Comparison of ENCODE assay signal across 18 cellular contexts in the genomic region with DNA sequence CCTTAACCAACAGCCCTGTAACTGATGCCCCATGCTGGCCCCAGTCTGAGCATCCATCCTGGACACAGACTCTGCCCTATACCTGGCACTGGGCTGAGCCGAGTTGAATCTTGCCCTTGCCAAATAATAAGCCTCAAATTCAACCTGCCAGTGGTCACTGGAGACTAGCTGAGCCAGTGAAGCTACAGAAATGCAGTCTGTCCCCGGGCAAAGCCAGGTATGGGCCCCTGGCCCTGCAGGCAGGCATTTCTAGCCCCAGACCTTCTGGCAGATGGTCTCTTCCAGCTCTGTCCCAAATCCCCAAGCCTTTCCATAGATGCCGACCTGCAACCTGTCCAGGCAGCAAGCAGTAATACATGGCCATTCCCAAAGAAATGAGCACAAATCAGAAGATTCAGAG.
"Had no signal": no experiment of that assay in that cellular context is flagged by ENCODE, and none has a peak within 500 bp of the region (broad histone marks: within the 10 kb centered on the region; RNA-seq: fewer than 3 reads in every experiment).

No MANE protein-coding gene starts in this region.

- H3K36me3 ChIP-seq: SJCRH30 had no signal

- H3K9me3 Mint-ChIP-seq: IgD-negative memory B cell had no signal

- H3K4me3 Mint-ChIP-seq: IgD-negative memory B cell had no signal

- H3K27ac ChIP-seq: RWPE1, SJCRH30 had no signal

- H3K27me3 ChIP-seq: MG63, SJCRH30 had no signal

- H3K36me3 Mint-ChIP-seq: IgD-negative memory B cell had no signal

- H3K27me3 Mint-ChIP-seq: IgD-negative memory B cell had no signal

- DNase-seq: MG63, NCI-H1092, NCI-H1105 treated with DMSO at 0.1 percent for 48 hours, NCI-H1417 treated with DMSO at 0.1 percent for 48 hours, NCI-H146, NCI-H187, NCI-H2029 treated with DMSO at 0.1 percent for 48 hours, NCI-H2171 treated with DMSO at 0.1 percent for 48 hours, NCI-H524 treated with DMSO at 0.1 percent for 48 hours, NCI-H69, NCI-H774, PC-3, SHP77 treated with DMSO at 0.1 percent for 48 hours, SJCRH30, T-helper 1 cell had no signal

- H3K9me3 ChIP-seq: MG63, SJCRH30 had no signal

- H3K4me3 ChIP-seq: K562, MG63, SJCRH30 had no signal
